ENCODE assay signal across 9 cellular contexts in the genomic region with DNA sequence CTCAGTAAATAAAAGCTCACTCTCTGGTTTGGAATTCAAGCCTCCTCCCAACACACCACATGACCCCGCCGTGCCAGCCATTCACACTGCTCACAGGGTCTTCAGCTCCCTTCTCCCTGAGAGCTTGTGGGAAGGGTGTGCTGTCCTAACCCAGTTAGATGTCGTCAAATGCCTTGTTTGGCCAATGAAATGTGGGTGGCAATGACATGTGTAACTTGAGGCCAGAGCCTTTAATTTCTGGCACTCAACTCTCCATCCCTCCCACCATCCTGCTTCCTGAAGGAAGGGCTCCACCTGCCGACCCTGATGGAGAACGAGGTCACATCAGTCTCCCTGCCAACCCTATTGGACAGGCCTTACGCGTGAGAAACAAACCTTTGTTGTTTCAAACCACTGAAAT.
DNase-seq lines count a peak whose midpoint lies in the region; ATAC-seq and TF ChIP-seq lines count a peak whose summit lies in the region.
"Had no signal": no experiment of that assay in that cellular context is flagged by ENCODE, and none has a peak within 500 bp of the region (broad histone marks: within the 10 kb centered on the region; RNA-seq: fewer than 3 reads in every experiment).

No MANE protein-coding gene starts in this region.

- H3K27me3 ChIP-seq in kidney epithelial cell (ENCODE audit: control insufficient read depth, insufficient read depth, low read length) (no peaks in the 10 kb centered on the region), tibial artery (no peaks in the 10 kb centered on the region)

- intact Hi-C loops in tibial artery (cut with DNase I; ENCODE audit: low total_unique reads): no loop called here

- H3K36me3 ChIP-seq in kidney epithelial cell (ENCODE audit: control insufficient read depth, insufficient read depth, low read length): no peaks in the 10 kb centered on the region
- H3K36me3 ChIP-seq in tibial artery: no peaks in the 10 kb centered on the region

- peaks cover 0 to 5% (median 0%) of the 10 kb centered on the region in 3 donors for H3K9me3 ChIP-seq in tibial artery

- DNase-seq in DMS153 treated with DMSO at 0.1 percent for 48 hours (lab: John Stamatoyannopoulos, UW; ENCODE audit: unreplicated experiment) (peak; percentile 20), KBM-7 (peak; percentile 1), kidney epithelial cell (ENCODE audit: low read depth) (no peak), tibial artery (no peak), NAMALWA (ENCODE audit: low spot score) (no peak), midbrain (lab: John Stamatoyannopoulos, UW) (no peak)
- DNase-seq: activated CD4-positive, alpha-beta T cell treated with anti-CD3 and anti-CD28 coated beads for 1 hour had no signal

- TF ChIP-seq CTCF in VCaP (conservative IDR thresholded peaks at IDR 0.05) (peak; percentile 41), kidney epithelial cell (IDR thresholded peaks at IDR 0.05; ENCODE audit: insufficient read depth, low read length, poor library complexity, severe bottlenecking) (peak; percentile 58), tibial artery (IDR thresholded peaks at IDR 0.05) (no peak)

- ATAC-seq in HG03432 (IDR thresholded peaks at IDR 0.05; ENCODE audit: unreplicated experiment): no peak

- H3K4me3 ChIP-seq in kidney epithelial cell (ENCODE audit: low read depth, low read length) (no peak overlapping the region), tibial artery (no peak overlapping the region)

- in situ Hi-C loops in KBM-7 (cut with MboI; ENCODE audit: low pct_unique_long_range_greater_than_20kb, low sequenced_read_pairs): no loop called here

- no peaks in the 10 kb centered on the region for H3K4me1 ChIP-seq in tibial artery

- H3K27ac ChIP-seq in VCaP (no peak overlapping the region), tibial artery (no peak overlapping the region)

Comparison
In these comparisons a context has a peak if more than half of its experiments do, and no peak if none do; other contexts are left out.
1. DNase-seq: peak in DMS153 treated with DMSO at 0.1 percent for 48 hours (single experiment) and KBM-7 (single experiment); none in kidney epithelial cell (single experiment), tibial artery (0 of 2), NAMALWA (single experiment) and midbrain (single experiment).
2. CTCF ChIP-seq: peak in VCaP (single experiment) and kidney epithelial cell (single experiment); none in tibial artery (0 of 2).